In the genomic region with DNA sequence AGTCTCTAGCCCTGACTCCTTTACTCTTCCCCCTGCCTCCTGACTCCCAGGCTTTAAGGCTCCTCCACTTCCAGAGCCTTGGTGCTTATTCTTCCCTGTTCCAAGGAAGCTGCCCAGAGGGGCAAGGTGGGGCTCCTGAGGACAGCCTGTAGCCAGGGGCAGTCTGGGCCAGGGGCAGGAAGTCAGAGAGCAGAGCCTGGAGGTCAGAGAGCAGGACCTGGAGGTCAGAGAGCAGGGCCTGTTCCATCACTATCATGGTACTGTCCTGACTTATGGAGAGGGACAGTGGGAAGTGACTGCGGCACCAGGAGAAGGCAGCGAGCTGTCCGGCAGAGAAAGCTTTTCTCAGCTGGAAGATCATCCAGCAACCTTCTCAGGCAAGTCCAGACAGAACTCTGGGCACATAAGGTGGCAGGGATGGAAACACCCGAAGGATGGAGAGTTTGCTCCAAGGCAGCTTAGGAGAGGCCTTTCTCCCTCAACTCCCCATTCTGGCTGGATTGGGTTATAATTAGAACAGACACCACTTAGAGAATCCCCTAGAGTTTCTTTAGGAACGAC, we compare ENCODE assay signal across 15 cellular contexts. TPM values are rescaled to one million over a fixed set of nuclear protein-coding genes. Genes with fewer than 3 reads are reported as not detected.
A peak's percentile ranks its signal among the peaks of the same experiment; 100 is the strongest.
DNase-seq lines count a peak whose midpoint lies in the region; ATAC-seq and TF ChIP-seq lines count a peak whose summit lies in the region.
"Had no signal": no experiment of that assay in that cellular context is flagged by ENCODE, and none has a peak within 500 bp of the region (broad histone marks: within the 10 kb centered on the region; RNA-seq: fewer than 3 reads in every experiment).

No MANE protein-coding gene starts in this region.

- H3K27ac ChIP-seq in AG04450 (ENCODE audit: low read depth, low read length) = peak overlapping the region; percentile 47
- H3K27ac ChIP-seq in right cardiac atrium (ENCODE audit: low read length) = peak overlapping the region; percentile 73
- H3K27ac ChIP-seq: SK-N-MC, suprapubic skin had no signal

- TF ChIP-seq CTCF in AG04450 (IDR thresholded peaks at IDR 0.05; ENCODE audit: low read depth, low read length) = no peak
- no peak for TF ChIP-seq CTCF in MCF 10A (IDR thresholded peaks at IDR 0.05; ENCODE audit: unreplicated experiment)
- TF ChIP-seq CTCF in GM13977 (IDR thresholded peaks at IDR 0.05; ENCODE audit: extremely low read depth, insufficient read depth, missing control alignments) = no peak

- H3K4me1 ChIP-seq in right cardiac atrium (ENCODE audit: control insufficient read depth, insufficient read depth, low read length) (peaks cover 22% of the 10 kb centered on the region), HAP-1 (no peaks in the 10 kb centered on the region)

- in situ Hi-C loops in GM13977 (cut with MboI; ENCODE audit: low pct_unique_long_range_greater_than_20kb, low sequenced_read_pairs, unreplicated experiment) (no loop called here), HAP-1 (cut with MboI; ENCODE audit: low sequenced_read_pairs) (no loop called here)

- no peaks in the 10 kb centered on the region for H3K36me3 ChIP-seq in HAP-1 (replicated peaks)

- BruUV-seq in MCF 10A (replicated peaks; lab: Mats Ljungman, UMichigan) = TSS peak; percentile 29

- no peaks in the 10 kb centered on the region for H3K27me3 ChIP-seq in AG04450 (ENCODE audit: control insufficient read depth, insufficient read depth, low read length)
- H3K27me3 ChIP-seq in right cardiac atrium (ENCODE audit: control insufficient read depth, insufficient read depth) = no peaks in the 10 kb centered on the region
- no peaks in the 10 kb centered on the region for H3K27me3 ChIP-seq in HAP-1 (ENCODE audit: low read depth)
- H3K27me3 ChIP-seq: body of pancreas, suprapubic skin had no signal

- H3K4me3 Mint-ChIP-seq in MCF 10A (ENCODE audit: unreplicated experiment) = peak overlapping the region; percentile 57

- 67% methylated on average over 5 of the region's 5 CpGs for WGBS in right cardiac atrium

- peaks cover 64% of the 10 kb centered on the region for H3K4me1 Mint-ChIP-seq in MCF 10A (ENCODE audit: insufficient read depth, unreplicated experiment)

- POLR2A ChIA-PET in AG04450 (lab: Yijun Ruan, JAX) (interaction anchor here (0.7 kb wide), 1 partner anchor 25 kb away, joined by 3 read pairs; no protein-coding TSS in a partner anchor), MCF 10A (lab: Yijun Ruan, JAX) (interaction anchor here (0.6 to 13.2 kb wide), 20 partner anchors 12 to 1803 kb away, joined by 3 to 219 read pairs (median 4); a partner anchor contains a TSS)

- CTCF ChIA-PET in AG04450 (lab: Charles Lee) = interaction anchor here (0.9 kb wide), 1 partner anchor 26 kb away, joined by 3 read pairs; no protein-coding TSS in a partner anchor
- CTCF ChIA-PET in MCF 10A (lab: Yijun Ruan, JAX) = interaction anchor here (0.7 to 19.3 kb wide), 12 partner anchors 8 to 1433 kb away, joined by 3 to 545 read pairs (median 7); a partner anchor contains a TSS

- DNase-seq in AG04450 (ENCODE audit: low read depth, low spot score) = no peak
- DNase-seq in MCF 10A (ENCODE audit: unreplicated experiment) = peak; percentile 85
- DNase-seq in right cardiac atrium = no peak
- no peak for DNase-seq in sciatic nerve (ENCODE audit: low spot score)
- no peak for DNase-seq in GM13977 (ENCODE audit: low spot score)
- no peak for DNase-seq in activated CD4-positive, alpha-beta T cell treated with anti-CD3 and anti-CD28 coated beads, Interleukin-2, amount 50 U/mL, for 48 hours
- no peak for DNase-seq in HAP-1 (ENCODE audit: low spot score in 2 of 2)
- DNase-seq in NCI-H1092 treated with DMSO at 0.1 percent for 48 hours (lab: John Stamatoyannopoulos, UW) = no peak
- DNase-seq: GOT3, NCI-H1092, NCI-H526 had no signal

- intact Hi-C loops in MCF 10A (cut with micrococcal nuclease) = loop anchor here (1.0 kb wide), 2 partner anchors 35 to 87 kb away; no protein-coding TSS in a partner anchor
- intact Hi-C loops in right cardiac atrium (cut with DNase I) = no loop called here
- intact Hi-C loops in sciatic nerve (cut with DNase I) = no loop called here

- H3K36me3 Mint-ChIP-seq in MCF 10A (ENCODE audit: insufficient read depth, unreplicated experiment) = no peaks in the 10 kb centered on the region

- peaks cover 4% of the 10 kb centered on the region; the same call in 1 of the 2 replicates for H3K9me3 ChIP-seq in AG04450 (ENCODE audit: control insufficient read depth, insufficient read depth, low read length)
- H3K9me3 ChIP-seq in right cardiac atrium (ENCODE audit: control insufficient read depth, low read length) = no peaks in the 10 kb centered on the region
- no peaks in the 10 kb centered on the region for H3K9me3 ChIP-seq in HAP-1
- H3K9me3 ChIP-seq: body of pancreas, suprapubic skin had no signal

- no peaks in the 10 kb centered on the region for H3K27me3 Mint-ChIP-seq in MCF 10A (ENCODE audit: insufficient read depth, unreplicated experiment)

- no peak overlapping the region for H3K4me3 ChIP-seq in AG04450 (ENCODE audit: low read depth, low read length)
- H3K4me3 ChIP-seq in right cardiac atrium (ENCODE audit: low read length) = no peak overlapping the region
- H3K4me3 ChIP-seq in HAP-1 = no peak overlapping the region
- H3K4me3 ChIP-seq: body of pancreas, SK-N-MC, suprapubic skin had no signal

- peak in 1 of 2 donors; percentile 23 for ATAC-seq in right cardiac atrium
- ATAC-seq in sciatic nerve = peak; percentile 13
- ATAC-seq: activated CD4-positive, CD25-positive, alpha-beta regulatory T cell treated with anti-CD3 and anti-CD28 coated beads, Interleukin-2, amount 50 U/mL, for 24 hours had no signal

- H3K27ac Mint-ChIP-seq in MCF 10A (ENCODE audit: low read depth, unreplicated experiment) = peak overlapping the region; percentile 97

- H3K9me3 Mint-ChIP-seq in MCF 10A (ENCODE audit: unreplicated experiment) = peaks cover 11% of the 10 kb centered on the region

RNA-seq across cellular contexts. Expression of a gene that starts 25.0 kb away (rescaled TPM):
- polyA plus RNA-seq in AG04450 (2011; rRNA removed) (0.10 and 0.16 TPM in 2 replicates), right cardiac atrium (7.3 TPM)
- polyA minus RNA-seq in AG04450 (2011; rRNA and poly(A)+ RNA removed) = 0.37 and 0.70 TPM in 2 replicates
- total RNA-seq in MCF 10A (2022) (59.2 and 69.7 TPM in 2 replicates), right cardiac atrium (10 to 100 TPM; 16.2 to 26.6 (median 16.8) TPM), sciatic nerve (28.2 TPM)
